Comparison of ENCODE assay signal across 20 cellular contexts in genomic region chr10:90817173-90817889, GRCh38. TPM values are rescaled to one million over a fixed set of nuclear protein-coding genes. Genes with fewer than 3 reads are reported as not detected.
A peak's percentile ranks its signal among the peaks of the same experiment; 100 is the strongest.
DNase-seq lines count a peak whose midpoint lies in the region; ATAC-seq and TF ChIP-seq lines count a peak whose summit lies in the region.
"Had no signal": no experiment of that assay in that cellular context is flagged by ENCODE, and none has a peak within 500 bp of the region (broad histone marks: within the 10 kb centered on the region; RNA-seq: fewer than 3 reads in every experiment).

No MANE protein-coding gene starts in this region.

- DNase-seq in CD1c-positive myeloid dendritic cell (ENCODE audit: extremely low spot score) = peak; percentile 35
- DNase-seq in Kasumi-1 (lab: John Stamatoyannopoulos, UW) = peak; percentile 22 to 46
- no peak for DNase-seq in RWPE2 (ENCODE audit: low spot score)
- DNase-seq in NCI-H510A (lab: John Stamatoyannopoulos, UW) = no peak
- DNase-seq in cerebellar nuclear complex (lab: John Stamatoyannopoulos, UW) = no peak
- DNase-seq: Calu3; CD4-positive, alpha-beta T cell; NCI-H1048; NCI-H1694; NCI-H2107; NCI-H345; NCI-H69; RPMI8226; T-cell had no signal

- H3K36me3 ChIP-seq in RWPE2 (ENCODE audit: low read depth) = no peaks in the 10 kb centered on the region
- H3K36me3 ChIP-seq: SJSA1 had no signal

- ATAC-seq in RWPE2 (ENCODE audit: low read depth) (peak; percentile 77), esophagus mucosa (peak; percentile 86), HG03378 (IDR thresholded peaks at IDR 0.05; ENCODE audit: unreplicated experiment) (no peak), HG03432 (IDR thresholded peaks at IDR 0.05; ENCODE audit: unreplicated experiment) (no peak)
- ATAC-seq: GM12878, T-cell had no signal

- no peak overlapping the region for H3K4me3 ChIP-seq in RWPE2 (ENCODE audit: severe bottlenecking)
- H3K4me3 ChIP-seq: GM12878, SJSA1 had no signal

- TF ChIP-seq CTCF in RWPE2 (IDR thresholded peaks at IDR 0.05; ENCODE audit: poor library complexity, severe bottlenecking) = no peak

- no peaks in the 10 kb centered on the region for H3K9me3 ChIP-seq in RWPE2 (ENCODE audit: severe bottlenecking)
- H3K9me3 ChIP-seq: SJSA1 had no signal

- peak overlapping the region; percentile 79 for H3K27ac ChIP-seq in RWPE2 (ENCODE audit: poor library complexity, severe bottlenecking)
- H3K27ac ChIP-seq: SJSA1 had no signal

- no peaks in the 10 kb centered on the region for H3K27me3 ChIP-seq in RWPE2 (ENCODE audit: insufficient read depth, poor library complexity, severe bottlenecking)
- H3K27me3 ChIP-seq: SJSA1 had no signal

- peaks cover 37% of the 10 kb centered on the region for H3K4me1 ChIP-seq in RWPE2 (ENCODE audit: insufficient read depth, poor library complexity, severe bottlenecking)
- H3K4me1 ChIP-seq: SJSA1 had no signal

RNA-seq across cellular contexts. Expression of gene HTR7, which starts 40.5 kb away (rescaled TPM):
- total RNA-seq in esophagus mucosa = 0.92 TPM
- total RNA-seq: A673 had no signal

RNA-seq across cellular contexts. Expression of gene RPP30, which starts 54.4 kb away (rescaled TPM):
- total RNA-seq in esophagus mucosa = 27.5 TPM

Comparison
In these comparisons a context has a peak if more than half of its experiments do, and no peak if none do; other contexts are left out.
1. DNase-seq: peak in CD1c-positive myeloid dendritic cell (single experiment) and Kasumi-1 (2 of 2); none in RWPE2 (single experiment), NCI-H510A (single experiment) and cerebellar nuclear complex (0 of 2).
2. ATAC-seq: peak in RWPE2 (single experiment) and esophagus mucosa (single experiment); none in HG03378 (single experiment) and HG03432 (single experiment).